Comparison of ENCODE assay signal across 2 cellular contexts in the genomic region with DNA sequence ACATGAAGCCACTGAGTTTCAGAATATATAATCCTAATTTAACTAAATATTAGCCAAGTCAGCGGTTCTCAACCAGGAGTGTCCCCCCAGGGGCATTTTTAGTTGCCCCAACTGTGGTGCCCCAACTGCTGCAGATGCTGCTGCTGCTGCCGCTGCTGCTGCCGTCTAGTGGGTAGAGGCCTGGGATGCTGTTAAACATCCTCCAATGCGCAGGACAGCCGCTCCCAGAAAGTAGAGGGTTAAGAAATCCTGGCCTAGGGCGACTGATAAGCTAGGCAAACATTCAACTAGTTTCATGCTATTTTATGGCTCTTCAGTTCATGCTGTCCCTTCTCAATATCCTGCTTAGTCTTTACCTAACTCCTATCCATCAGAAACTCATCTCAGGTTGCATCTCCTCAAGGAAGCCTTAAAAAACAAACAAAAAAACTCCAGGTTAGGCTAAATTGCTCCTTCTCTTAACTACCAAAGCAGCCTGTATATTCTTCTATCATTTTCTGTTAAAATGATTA.
A peak's percentile ranks its signal among the peaks of the same experiment; 100 is the strongest.
TF ChIP-seq lines count a peak whose summit lies in the region.

No MANE protein-coding gene starts in this region.

TF ChIP-seq in A549, 52 proteins besides CTCF, POLR2A, EP300 and RAD21:
- TF ChIP-seq CBX2 (IDR thresholded peaks at IDR 0.05; ENCODE audit: borderline replicate concordance, low read depth), result no peak
- no peak for TF ChIP-seq ZSCAN20 (CRISPR knock-in tag; IDR thresholded peaks at IDR 0.05)
- no peak for TF ChIP-seq TFCP2L1 (CRISPR knock-in tag; IDR thresholded peaks at IDR 0.05)
- TF ChIP-seq NFE2L2 (conservative IDR thresholded peaks at IDR 0.05; ENCODE audit: low read length), result no peak
- TF ChIP-seq, protein P1, sequence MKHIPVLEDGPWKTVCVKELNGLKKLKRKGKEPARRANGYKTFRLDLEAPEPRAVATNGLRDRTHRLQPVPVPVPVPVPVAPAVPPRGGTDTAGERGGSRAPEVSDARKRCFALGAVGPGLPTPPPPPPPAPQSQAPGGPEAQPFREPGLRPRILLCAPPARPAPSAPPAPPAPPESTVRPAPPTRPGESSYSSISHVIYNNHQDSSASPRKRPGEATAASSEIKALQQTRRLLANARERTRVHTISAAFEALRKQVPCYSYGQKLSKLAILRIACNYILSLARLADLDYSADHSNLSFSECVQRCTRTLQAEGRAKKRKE (CRISPR knock-in tag; IDR thresholded peaks at IDR 0.05; ENCODE audit: low read depth), result no peak
- no peak for TF ChIP-seq RARB (CRISPR knock-in tag; IDR thresholded peaks at IDR 0.05)
- no peak for TF ChIP-seq HEYL (CRISPR knock-in tag; IDR thresholded peaks at IDR 0.05)
- TF ChIP-seq MYC (IDR thresholded peaks at IDR 0.05; ENCODE audit: borderline replicate concordance, low read length), result no peak
- TF ChIP-seq, protein P2, sequence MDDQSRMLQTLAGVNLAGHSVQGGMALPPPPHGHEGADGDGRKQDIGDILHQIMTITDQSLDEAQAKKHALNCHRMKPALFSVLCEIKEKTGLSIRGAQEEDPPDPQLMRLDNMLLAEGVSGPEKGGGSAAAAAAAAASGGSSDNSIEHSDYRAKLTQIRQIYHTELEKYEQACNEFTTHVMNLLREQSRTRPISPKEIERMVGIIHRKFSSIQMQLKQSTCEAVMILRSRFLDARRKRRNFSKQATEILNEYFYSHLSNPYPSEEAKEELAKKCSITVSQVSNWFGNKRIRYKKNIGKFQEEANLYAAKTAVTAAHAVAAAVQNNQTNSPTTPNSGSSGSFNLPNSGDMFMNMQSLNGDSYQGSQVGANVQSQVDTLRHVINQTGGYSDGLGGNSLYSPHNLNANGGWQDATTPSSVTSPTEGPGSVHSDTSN (IDR thresholded peaks at IDR 0.05), result no peak
- TF ChIP-seq, protein P3, sequence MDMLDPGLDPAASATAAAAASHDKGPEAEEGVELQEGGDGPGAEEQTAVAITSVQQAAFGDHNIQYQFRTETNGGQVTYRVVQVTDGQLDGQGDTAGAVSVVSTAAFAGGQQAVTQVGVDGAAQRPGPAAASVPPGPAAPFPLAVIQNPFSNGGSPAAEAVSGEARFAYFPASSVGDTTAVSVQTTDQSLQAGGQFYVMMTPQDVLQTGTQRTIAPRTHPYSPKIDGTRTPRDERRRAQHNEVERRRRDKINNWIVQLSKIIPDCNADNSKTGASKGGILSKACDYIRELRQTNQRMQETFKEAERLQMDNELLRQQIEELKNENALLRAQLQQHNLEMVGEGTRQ (IDR thresholded peaks at IDR 0.05), result no peak
- TF ChIP-seq, protein P4, sequence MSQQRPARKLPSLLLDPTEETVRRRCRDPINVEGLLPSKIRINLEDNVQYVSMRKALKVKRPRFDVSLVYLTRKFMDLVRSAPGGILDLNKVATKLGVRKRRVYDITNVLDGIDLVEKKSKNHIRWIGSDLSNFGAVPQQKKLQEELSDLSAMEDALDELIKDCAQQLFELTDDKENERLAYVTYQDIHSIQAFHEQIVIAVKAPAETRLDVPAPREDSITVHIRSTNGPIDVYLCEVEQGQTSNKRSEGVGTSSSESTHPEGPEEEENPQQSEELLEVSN (IDR thresholded peaks at IDR 0.05; ENCODE audit: borderline replicate concordance, low read depth), result no peak
- TF ChIP-seq, protein P5, sequence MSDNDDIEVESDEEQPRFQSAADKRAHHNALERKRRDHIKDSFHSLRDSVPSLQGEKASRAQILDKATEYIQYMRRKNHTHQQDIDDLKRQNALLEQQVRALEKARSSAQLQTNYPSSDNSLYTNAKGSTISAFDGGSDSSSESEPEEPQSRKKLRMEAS (IDR thresholded peaks at IDR 0.05), result peak; percentile 54; the same call in 1 of the 2 replicates
- no peak for TF ChIP-seq KDM1A (IDR thresholded peaks at IDR 0.05; ENCODE audit: low read depth)
- no peak for TF ChIP-seq HDAC2 (IDR thresholded peaks at IDR 0.05)
- TF ChIP-seq JUNB (IDR thresholded peaks at IDR 0.05), result no peak
- TF ChIP-seq, protein P6, sequence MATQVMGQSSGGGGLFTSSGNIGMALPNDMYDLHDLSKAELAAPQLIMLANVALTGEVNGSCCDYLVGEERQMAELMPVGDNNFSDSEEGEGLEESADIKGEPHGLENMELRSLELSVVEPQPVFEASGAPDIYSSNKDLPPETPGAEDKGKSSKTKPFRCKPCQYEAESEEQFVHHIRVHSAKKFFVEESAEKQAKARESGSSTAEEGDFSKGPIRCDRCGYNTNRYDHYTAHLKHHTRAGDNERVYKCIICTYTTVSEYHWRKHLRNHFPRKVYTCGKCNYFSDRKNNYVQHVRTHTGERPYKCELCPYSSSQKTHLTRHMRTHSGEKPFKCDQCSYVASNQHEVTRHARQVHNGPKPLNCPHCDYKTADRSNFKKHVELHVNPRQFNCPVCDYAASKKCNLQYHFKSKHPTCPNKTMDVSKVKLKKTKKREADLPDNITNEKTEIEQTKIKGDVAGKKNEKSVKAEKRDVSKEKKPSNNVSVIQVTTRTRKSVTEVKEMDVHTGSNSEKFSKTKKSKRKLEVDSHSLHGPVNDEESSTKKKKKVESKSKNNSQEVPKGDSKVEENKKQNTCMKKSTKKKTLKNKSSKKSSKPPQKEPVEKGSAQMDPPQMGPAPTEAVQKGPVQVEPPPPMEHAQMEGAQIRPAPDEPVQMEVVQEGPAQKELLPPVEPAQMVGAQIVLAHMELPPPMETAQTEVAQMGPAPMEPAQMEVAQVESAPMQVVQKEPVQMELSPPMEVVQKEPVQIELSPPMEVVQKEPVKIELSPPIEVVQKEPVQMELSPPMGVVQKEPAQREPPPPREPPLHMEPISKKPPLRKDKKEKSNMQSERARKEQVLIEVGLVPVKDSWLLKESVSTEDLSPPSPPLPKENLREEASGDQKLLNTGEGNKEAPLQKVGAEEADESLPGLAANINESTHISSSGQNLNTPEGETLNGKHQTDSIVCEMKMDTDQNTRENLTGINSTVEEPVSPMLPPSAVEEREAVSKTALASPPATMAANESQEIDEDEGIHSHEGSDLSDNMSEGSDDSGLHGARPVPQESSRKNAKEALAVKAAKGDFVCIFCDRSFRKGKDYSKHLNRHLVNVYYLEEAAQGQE (IDR thresholded peaks at IDR 0.05), result no peak
- TF ChIP-seq JUN (IDR thresholded peaks at IDR 0.05), result peak in 1 of 2 experiments; percentile 56; a peak in 1 of 5 replicates
- TF ChIP-seq HOXB5 (CRISPR knock-in tag; IDR thresholded peaks at IDR 0.05), result no peak
- TF ChIP-seq SMC3 (IDR thresholded peaks at IDR 0.05), result peak; percentile 79
- TF ChIP-seq ZFP36 (IDR thresholded peaks at IDR 0.05; ENCODE audit: borderline replicate concordance, partially characterized antibody), result no peak
- peak; percentile 91 for TF ChIP-seq MAFK (IDR thresholded peaks at IDR 0.05; ENCODE audit: partially characterized antibody)
- peak; percentile 75 for TF ChIP-seq GATA3 (IDR thresholded peaks at IDR 0.05; ENCODE audit: borderline replicate concordance)
- peak in 1 of 2 experiments; percentile 77; a peak in 2 of 4 replicates for TF ChIP-seq CEBPB (IDR thresholded peaks at IDR 0.05)
- TF ChIP-seq, protein P7, sequence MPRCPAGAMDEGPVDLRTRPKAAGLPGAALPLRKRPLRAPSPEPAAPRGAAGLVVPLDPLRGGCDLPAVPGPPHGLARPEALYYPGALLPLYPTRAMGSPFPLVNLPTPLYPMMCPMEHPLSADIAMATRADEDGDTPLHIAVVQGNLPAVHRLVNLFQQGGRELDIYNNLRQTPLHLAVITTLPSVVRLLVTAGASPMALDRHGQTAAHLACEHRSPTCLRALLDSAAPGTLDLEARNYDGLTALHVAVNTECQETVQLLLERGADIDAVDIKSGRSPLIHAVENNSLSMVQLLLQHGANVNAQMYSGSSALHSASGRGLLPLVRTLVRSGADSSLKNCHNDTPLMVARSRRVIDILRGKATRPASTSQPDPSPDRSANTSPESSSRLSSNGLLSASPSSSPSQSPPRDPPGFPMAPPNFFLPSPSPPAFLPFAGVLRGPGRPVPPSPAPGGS (IDR thresholded peaks at IDR 0.05), result no peak

TF ChIP-seq in H1, 55 proteins besides CTCF, POLR2A, EP300 and RAD21:
- 0 out of 2 replicates have a peak, but pooled peaks have one; percentile 27 for TF ChIP-seq MAFK (IDR thresholded peaks at IDR 0.05; ENCODE audit: low read depth, low read length)
- no peak for TF ChIP-seq BCL11A (IDR thresholded peaks at IDR 0.05; ENCODE audit: low read depth in 2 of 2, low read length in 2 of 2)
- TF ChIP-seq TEAD4 (IDR thresholded peaks at IDR 0.05; ENCODE audit: low read depth, low read length), result no peak
